ENCODE assay signal across 24 cellular contexts in genomic region chr13:106524108-106524507, GRCh38. TPM values are rescaled to one million over a fixed set of nuclear protein-coding genes. Genes with fewer than 3 reads are reported as not detected.
A peak's percentile ranks its signal among the peaks of the same experiment; 100 is the strongest.
DNase-seq lines count a peak whose midpoint lies in the region; ATAC-seq, FAIRE-seq and TF ChIP-seq lines count a peak whose summit lies in the region.
"Had no signal": no experiment of that assay in that cellular context is flagged by ENCODE, and none has a peak within 500 bp of the region (broad histone marks: within the 10 kb centered on the region; RNA-seq: fewer than 3 reads in every experiment).

No MANE protein-coding gene starts in this region.

- H3K27me3 Mint-ChIP-seq in MCF 10A (ENCODE audit: insufficient read depth, unreplicated experiment) (no peaks in the 10 kb centered on the region), astrocyte (ENCODE audit: low read depth, unreplicated experiment) (no peaks in the 10 kb centered on the region), nephron progenitor cell (ENCODE audit: low read depth, poor library complexity) (peaks cover 7% of the 10 kb centered on the region)

- H3K9me3 ChIP-seq in breast epithelium (no peaks in the 10 kb centered on the region), astrocyte (ENCODE audit: insufficient read depth, low read depth, low read length) (no peaks in the 10 kb centered on the region)
- H3K9me3 ChIP-seq: SJSA1 had no signal

- no TSS peak for BruUV-seq in MCF 10A (replicated peaks; lab: Mats Ljungman, UMichigan)

- ATAC-seq in HG03135 (IDR thresholded peaks at IDR 0.05; ENCODE audit: unreplicated experiment), result no peak
- ATAC-seq: HepG2, K562, Right ventricle myocardium inferior had no signal

- FAIRE-seq in astrocyte (lab: Jason Lieb, UNC), result no peak
- FAIRE-seq: HepG2, K562, RCC 7860 had no signal

- intact Hi-C loops in MCF 10A (cut with micrococcal nuclease) (no loop called here), breast epithelium (cut with DNase I; ENCODE audit: low total_unique reads) (no loop called here)

- H3K36me3 ChIP-seq in breast epithelium, result no peaks in the 10 kb centered on the region
- H3K36me3 ChIP-seq in astrocyte (ENCODE audit: insufficient read depth, low read length), result no peaks in the 10 kb centered on the region
- H3K36me3 ChIP-seq: SJSA1 had no signal

- peaks cover 81% of the 10 kb centered on the region for H4K20me1 ChIP-seq in astrocyte (ENCODE audit: insufficient read depth, low read length)

- H2AFZ ChIP-seq in astrocyte (ENCODE audit: low read depth, low read length), result no peak overlapping the region

- H3K4me1 Mint-ChIP-seq in MCF 10A (ENCODE audit: insufficient read depth, unreplicated experiment), result peaks cover 50% of the 10 kb centered on the region
- peaks cover 66% of the 10 kb centered on the region for H3K4me1 Mint-ChIP-seq in astrocyte (ENCODE audit: low read depth, unreplicated experiment)
- peaks cover 97% of the 10 kb centered on the region for H3K4me1 Mint-ChIP-seq in nephron progenitor cell

- TF ChIP-seq POLR2A in breast epithelium (IDR thresholded peaks at IDR 0.05), result no peak

- POLR2A ChIA-PET in MCF 10A (lab: Yijun Ruan, JAX), result interaction anchor here (1.0 to 3.9 kb wide), 5 partner anchors 8 to 368 kb away, joined by 3 to 26 read pairs (median 5); partner anchors contain the start of gene EFNB2

- CTCF ChIA-PET in MCF 10A (lab: Yijun Ruan, JAX), result interaction anchor here (1.0 to 2.0 kb wide), 2 partner anchors 9 to 440 kb away, joined by 4 to 7 read pairs; no protein-coding TSS in a partner anchor

- H3K4me3 ChIP-seq in breast epithelium (no peak overlapping the region), astrocyte (ENCODE audit: insufficient read depth, low read depth, low read length) (no peak overlapping the region)
- H3K4me3 ChIP-seq: K562, SJSA1 had no signal

- H3K4me1 ChIP-seq in breast epithelium (peaks cover 0 to 5% of the 10 kb centered on the region in 2 donors), astrocyte (ENCODE audit: insufficient read depth, low read length) (peaks cover 29% of the 10 kb centered on the region)
- H3K4me1 ChIP-seq: SJSA1 had no signal

- TF ChIP-seq CTCF in MCF 10A (IDR thresholded peaks at IDR 0.05; ENCODE audit: unreplicated experiment) (no peak), breast epithelium (IDR thresholded peaks at IDR 0.05) (no peak), astrocyte (IDR thresholded peaks at IDR 0.05; ENCODE audit: insufficient read depth, low read depth, low read length) (no peak), nephron progenitor cell (IDR thresholded peaks at IDR 0.05) (no peak)

- no peak for DNase-seq in MCF 10A (ENCODE audit: unreplicated experiment)
- no peak for DNase-seq in breast epithelium (ENCODE audit: low spot score in 2 of 2)
- DNase-seq in astrocyte (ENCODE audit: low read depth), result no peak
- DNase-seq in nephron progenitor cell, result no peak
- DNase-seq in C1 segment of cervical spinal cord (lab: John Stamatoyannopoulos, UW), result no peak
- no peak for DNase-seq in stimulated activated CD4-positive, alpha-beta T cell treated with anti-CD3 and anti-CD28 coated beads, Interleukin-4, amount 100 ng/mL, for 24 hours
- DNase-seq: 8988T, DMS79, H9, HFFc6, NCI-H1092, NCI-H1436, NCI-H2029 treated with DMSO at 0.1 percent for 48 hours, NCI-H226, NCI-H510A treated with DMSO at 0.1 percent for 48 hours, NCI-H748 treated with DMSO at 0.1 percent for 48 hours, SW 1271 had no signal

- H3K36me3 Mint-ChIP-seq in MCF 10A (ENCODE audit: insufficient read depth, unreplicated experiment) (peaks cover 8% of the 10 kb centered on the region), astrocyte (ENCODE audit: low read depth, unreplicated experiment) (no peaks in the 10 kb centered on the region), nephron progenitor cell (ENCODE audit: low read depth) (peaks cover 10% of the 10 kb centered on the region)

- H3K27ac ChIP-seq in breast epithelium, result no peak overlapping the region
- H3K27ac ChIP-seq in astrocyte (ENCODE audit: low read depth, low read length), result no peak overlapping the region
- H3K27ac ChIP-seq: HL-60, SJSA1 had no signal

- no peaks in the 10 kb centered on the region for H3K27me3 ChIP-seq in breast epithelium
- no peaks in the 10 kb centered on the region for H3K27me3 ChIP-seq in astrocyte (ENCODE audit: insufficient read depth, low read length)
- H3K27me3 ChIP-seq: SJSA1 had no signal

- H3K9ac ChIP-seq in astrocyte (ENCODE audit: low read length), result no peak overlapping the region

- H3K27ac Mint-ChIP-seq in MCF 10A (ENCODE audit: low read depth, unreplicated experiment), result peak overlapping the region; percentile 55
- H3K27ac Mint-ChIP-seq in astrocyte (ENCODE audit: unreplicated experiment), result no peak overlapping the region
- no peak overlapping the region for H3K27ac Mint-ChIP-seq in nephron progenitor cell
- H3K27ac Mint-ChIP-seq: H9, HFFc6 had no signal

- H3K9me3 Mint-ChIP-seq in MCF 10A (ENCODE audit: unreplicated experiment), result no peaks in the 10 kb centered on the region
- no peaks in the 10 kb centered on the region for H3K9me3 Mint-ChIP-seq in astrocyte (ENCODE audit: unreplicated experiment)
- H3K9me3 Mint-ChIP-seq in nephron progenitor cell, result no peaks in the 10 kb centered on the region
- H3K9me3 Mint-ChIP-seq: H9, HFFc6 had no signal

- H3K4me3 Mint-ChIP-seq in MCF 10A (ENCODE audit: unreplicated experiment), result no peak overlapping the region
- H3K4me3 Mint-ChIP-seq in astrocyte (ENCODE audit: unreplicated experiment), result no peak overlapping the region
- peak overlapping the region; percentile 16 for H3K4me3 Mint-ChIP-seq in nephron progenitor cell
- H3K4me3 Mint-ChIP-seq: H9, HFFc6 had no signal

- H3K79me2 ChIP-seq in astrocyte (ENCODE audit: insufficient read depth, low read length), result peaks cover 100% of the 10 kb centered on the region

- H3K4me2 ChIP-seq in astrocyte (ENCODE audit: low read length), result peak overlapping the region; percentile 67

RNA-seq across cellular contexts. Expression of gene EFNB2, which starts 11.4 kb away (rescaled TPM):
- total RNA-seq in MCF 10A (2022) (40.4 and 45.7 TPM in 2 replicates), breast epithelium (10 to 100 TPM in 2 of 3 donors, 1 to 10 TPM in 1; 9.4 to 15.7 (median 15.2) TPM), astrocyte (93.2 and 93.4 TPM in 2 replicates)

RNA-seq across cellular contexts. Expression of gene ARGLU1, which starts 43.8 kb away (rescaled TPM):
- 91.7 and 94.4 TPM in 2 replicates for total RNA-seq in MCF 10A (2022)
- total RNA-seq in breast epithelium, result 100 to 1,000 TPM; 122 to 181 (median 136) TPM
- 52.3 and 56.9 TPM in 2 replicates for total RNA-seq in astrocyte
